In the genomic region with DNA sequence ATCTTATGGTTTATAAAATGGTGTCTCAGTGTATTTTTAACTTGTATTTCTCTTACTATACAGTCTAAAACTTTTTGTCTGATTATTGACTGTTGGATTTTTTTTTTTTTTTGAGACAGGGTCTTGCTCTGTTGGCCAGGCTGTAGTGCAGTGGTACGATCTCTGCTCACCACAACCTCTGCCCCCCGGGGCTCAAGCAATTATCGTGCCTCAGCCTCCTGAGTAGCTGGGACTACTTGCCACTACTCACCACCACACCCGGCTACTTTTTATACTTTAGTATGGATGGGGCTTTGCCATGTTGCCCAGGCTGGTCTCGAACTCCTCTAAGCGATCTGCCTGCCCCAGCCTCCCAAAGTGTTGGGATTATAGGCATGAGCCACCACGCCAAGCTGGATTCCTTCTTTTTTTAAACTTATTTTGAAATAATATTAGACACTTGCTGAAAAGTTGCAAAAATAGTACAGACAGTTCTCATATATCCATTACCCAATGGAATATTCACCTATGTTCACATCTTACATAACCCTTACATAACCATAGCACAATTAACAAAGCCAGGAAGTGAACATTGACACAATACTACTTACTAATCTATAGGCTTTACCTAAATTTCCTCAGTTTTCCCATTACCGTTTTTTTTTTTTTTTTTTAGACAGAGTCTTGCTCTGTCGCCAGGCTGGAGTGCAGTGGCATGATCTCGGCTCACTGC, we compare ENCODE assay signal across 9 cellular contexts. TPM values are rescaled to one million over a fixed set of nuclear protein-coding genes. Genes with fewer than 3 reads are reported as not detected.
DNase-seq lines count a peak whose midpoint lies in the region; ATAC-seq and TF ChIP-seq lines count a peak whose summit lies in the region.
"Had no signal": no experiment of that assay in that cellular context is flagged by ENCODE, and none has a peak within 500 bp of the region (broad histone marks: within the 10 kb centered on the region; RNA-seq: fewer than 3 reads in every experiment).

No MANE protein-coding gene starts in this region.

- H3K9me3 Mint-ChIP-seq in HFFc6, result peaks cover 5% of the 10 kb centered on the region

- no peak for TF ChIP-seq POLR2A in spleen (IDR thresholded peaks at IDR 0.05)

- no peaks in the 10 kb centered on the region for H3K9me3 ChIP-seq in spleen

- peaks cover 6% of the 10 kb centered on the region for H3K27me3 Mint-ChIP-seq in HFFc6 (ENCODE audit: insufficient read depth)

- H3K36me3 ChIP-seq in spleen, result peaks cover 0 to 100% (median 46%) of the 10 kb centered on the region in 6 donors

- no peak overlapping the region for H3K4me3 Mint-ChIP-seq in HFFc6

- H3K27ac ChIP-seq in VCaP (peak overlapping the region; percentile 38; the same call in 1 of the 2 replicates), spleen (peak overlapping the region in 7 of 8 donors; percentile 48 to 88 (median 84))

- H3K36me3 Mint-ChIP-seq in HFFc6 (ENCODE audit: low read depth), result peaks cover 65% of the 10 kb centered on the region

- H3K4me3 ChIP-seq in spleen, result no peak overlapping the region

- H3K27ac Mint-ChIP-seq in HFFc6, result peak overlapping the region; percentile 91

- WGBS in spleen, 5 donors, result 58 to 87% (median 77%) methylated on average over 10 of the region's 10 CpGs

- TF ChIP-seq CTCF in HFFc6 (IDR thresholded peaks at IDR 0.05) (no peak), VCaP (conservative IDR thresholded peaks at IDR 0.05) (no peak), spleen (IDR thresholded peaks at IDR 0.05 in 8 of 11, conservative IDR thresholded peaks at IDR 0.05 in 3 of 11) (no peak)

- H3K4me1 Mint-ChIP-seq in HFFc6 (ENCODE audit: low read depth), result peaks cover 79% of the 10 kb centered on the region

- ATAC-seq in HG02678 (IDR thresholded peaks at IDR 0.05; ENCODE audit: unreplicated experiment) (no peak), GM19035 (IDR thresholded peaks at IDR 0.05; ENCODE audit: unreplicated experiment) (no peak)

- intact Hi-C loops in spleen (cut with DNase I; ENCODE audit: low total_unique reads), result loop anchor here (5.0 to 10.0 kb wide), 2 partner anchors 52 to 74 kb away; a partner anchor contains a TSS

- no peaks in the 10 kb centered on the region for H3K27me3 ChIP-seq in spleen (replicated peaks in 1 of 7)

- DNase-seq in HFFc6 (no peak), iris pigment epithelial cell (ENCODE audit: low read depth) (peak; percentile 26), spleen (no peak), NCI-H128 (lab: John Stamatoyannopoulos, UW; ENCODE audit: unreplicated experiment) (no peak)
- DNase-seq: NCI-H1417 treated with DMSO at 0.1 percent for 48 hours, NCI-H774 had no signal

- peaks cover 0 to 93% (median 38%) of the 10 kb centered on the region in 6 donors for H3K4me1 ChIP-seq in spleen

RNA-seq across cellular contexts. Expression of a gene that starts 47.2 kb away (rescaled TPM):
- 100 to 1,000 TPM in 5 of 6 experiments, 10 to 100 TPM in 1; 85.4 to 151 (median 138) TPM for total RNA-seq in HFFc6 (2021; fragmentation: NEBNext Ultra II Directional; extraction: Animal tissue kit (Norgen Biotek cat#: 25700))
- 100 to 1,000 TPM; 265 to 493 (median 335) TPM for total RNA-seq in spleen
- 10 to 100 TPM; 42.7 to 91.6 (median 80.7) TPM for polyA plus RNA-seq in spleen

RNA-seq across cellular contexts. Expression of a gene that starts 54.9 kb away (rescaled TPM):
- 100 to 1,000 TPM; 288 to 394 (median 318) TPM for total RNA-seq in HFFc6 (2021; fragmentation: NEBNext Ultra II Directional; extraction: Animal tissue kit (Norgen Biotek cat#: 25700))
- 100 to 1,000 TPM; 165 to 432 (median 263) TPM for total RNA-seq in spleen
- 100 to 1,000 TPM; 115 to 252 (median 122) TPM for polyA plus RNA-seq in spleen
